In the genomic region with DNA sequence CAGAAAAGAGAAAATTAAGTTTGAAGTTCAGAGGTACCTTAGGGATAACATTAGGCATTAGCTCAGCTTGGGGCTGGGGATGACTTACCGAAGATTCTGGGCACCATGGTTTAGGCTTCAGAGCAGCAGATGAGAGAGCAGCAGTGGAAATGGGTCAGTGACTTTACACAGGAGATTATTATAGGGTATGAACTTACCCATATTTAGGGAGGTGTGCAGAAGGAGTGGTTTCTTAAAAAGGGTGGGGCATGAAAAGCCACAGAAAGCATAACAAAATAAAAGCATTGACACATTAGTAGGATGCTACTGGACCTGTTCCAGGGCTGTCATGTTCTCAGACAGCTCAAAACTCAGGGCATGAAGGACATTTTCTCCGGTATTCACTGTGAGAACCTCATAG, we compare ENCODE assay signal across 25 cellular contexts. TPM values are rescaled to one million over a fixed set of nuclear protein-coding genes. Genes with fewer than 3 reads are reported as not detected.
"Had no signal": no experiment of that assay in that cellular context is flagged by ENCODE, and none has a peak within 500 bp of the region (broad histone marks: within the 10 kb centered on the region; RNA-seq: fewer than 3 reads in every experiment).

No MANE protein-coding gene starts in this region.

- H3K27me3 ChIP-seq: Peyer's patch had no signal

- ATAC-seq: PC-3, Right ventricle myocardium inferior, SK-N-SH treated with all-trans-retinoic acid at 6 μM for 48 hours had no signal

- H3K36me3 ChIP-seq: MG63, Peyer's patch, SJCRH30 had no signal

- H3K4me1 ChIP-seq: Peyer's patch, SJCRH30 had no signal

- H3K9me3 ChIP-seq: MG63, Peyer's patch, SJCRH30 had no signal

- DNase-seq: KBM-7; MG63; NCI-H1092; NCI-H1105 treated with DMSO at 0.1 percent for 48 hours; NCI-H1417 treated with DMSO at 0.1 percent for 48 hours; NCI-H187; NCI-H2029; NCI-H2081 treated with DMSO at 0.1 percent for 48 hours; NCI-H2171 treated with DMSO at 0.1 percent for 48 hours; NCI-H345; NCI-H446 treated with DMSO at 0.1 percent for 48 hours; NCI-H510A treated with DMSO at 0.1 percent for 48 hours; NCI-H526; NCI-H748 treated with DMSO at 0.1 percent for 48 hours; NK-92 treated with Interleukin-12 subunit alpha and Interleukin-12 subunit beta, amount 100 ng/mL, for 24 hours; PC-3; Peyer's patch; SHP77 treated with DMSO at 0.1 percent for 48 hours; SJCRH30 had no signal

- H3K27ac ChIP-seq: Peyer's patch, SJCRH30 had no signal

- H3K4me3 ChIP-seq: MG63, Peyer's patch, SJCRH30 had no signal

RNA-seq across cellular contexts. Expression of a gene that starts 20.5 kb away (rescaled TPM):
- total RNA-seq: HT-29, LHCN-M2, OCI-LY7, Peyer's patch, Right ventricle myocardium inferior, RPMI7951, SJCRH30 had no signal

RNA-seq across cellular contexts. Expression of a gene that starts 46.8 kb away (rescaled TPM):
- total RNA-seq: HT-29, LHCN-M2, OCI-LY7, PC-3 had no signal
